In the genomic region with DNA sequence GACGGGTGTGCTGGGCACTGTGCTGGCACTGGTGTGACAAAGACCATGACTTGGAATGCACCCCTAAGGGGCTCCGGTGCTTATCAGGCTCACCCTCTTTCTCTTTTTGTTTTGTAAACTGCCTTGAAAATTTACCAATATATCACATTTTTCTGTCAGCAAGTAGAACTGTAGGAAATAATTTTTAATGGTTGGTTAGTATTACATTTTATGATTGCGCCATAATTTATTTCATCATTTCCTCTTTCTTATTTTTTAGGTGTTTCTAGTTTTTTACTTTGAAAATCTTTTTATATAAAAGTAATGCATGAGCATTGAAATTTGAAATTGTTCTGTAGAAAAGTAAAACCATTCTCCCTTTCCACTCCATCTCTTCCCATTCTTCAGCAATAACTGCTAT, we compare ENCODE assay signal across 28 cellular contexts.
A peak's percentile ranks its signal among the peaks of the same experiment; 100 is the strongest.
DNase-seq lines count a peak whose midpoint lies in the region; ATAC-seq, FAIRE-seq and TF ChIP-seq lines count a peak whose summit lies in the region.
"Had no signal": no experiment of that assay in that cellular context is flagged by ENCODE, and none has a peak within 500 bp of the region (broad histone marks: within the 10 kb centered on the region; RNA-seq: fewer than 3 reads in every experiment).

No MANE protein-coding gene starts in this region.

- H2BK15ac ChIP-seq in IMR-90 (ENCODE audit: low read depth, low read length), result no peak overlapping the region

- no peak overlapping the region for H4K8ac ChIP-seq in IMR-90 (ENCODE audit: low read depth in 2 of 2, low read length in 2 of 2)
- H4K8ac ChIP-seq in trophoblast cell (ENCODE audit: low read depth, low read length), result no peak overlapping the region

- H3K36me3 ChIP-seq in IMR-90 (ENCODE audit: control insufficient read depth, insufficient read depth, low read length) (no peaks in the 10 kb centered on the region), K562 (ENCODE audit: control insufficient read depth, insufficient read depth, low read length) (no peaks in the 10 kb centered on the region), trophoblast cell (ENCODE audit: control insufficient read depth in 1 of 2, insufficient read depth in 2 of 2, low read length in 2 of 2) (no peaks in the 10 kb centered on the region)
- H3K36me3 ChIP-seq: BE2C, BLaER1 had no signal

- TF ChIP-seq POLR2A in IMR-90 (IDR thresholded peaks at IDR 0.05; ENCODE audit: low read depth, low read length) (no peak), K562 (conservative IDR thresholded peaks at IDR 0.05) (no peak)

- in situ Hi-C loops in IMR-90 (cut with MboI; ENCODE audit: low sequenced_read_pairs), result no loop called here
- in situ Hi-C loops in K562 (cut with MboI), result no loop called here

- intact Hi-C loops in IMR-90 (cut with micrococcal nuclease) (no loop called here), K562 (cut with micrococcal nuclease) (no loop called here)

- no peak overlapping the region for H4K5ac ChIP-seq in IMR-90 (ENCODE audit: low read depth, low read length)

- H3K4me2 ChIP-seq in IMR-90 (ENCODE audit: low read depth, low read length), result no peak overlapping the region
- no peak overlapping the region for H3K4me2 ChIP-seq in K562 (ENCODE audit: insufficient read depth, low read length)
- no peak overlapping the region for H3K4me2 ChIP-seq in trophoblast cell (ENCODE audit: low read length)
- H3K4me2 ChIP-seq: BLaER1 had no signal

- H2AK9ac ChIP-seq in IMR-90 (replicated peaks; ENCODE audit: low read depth, low read length, poor library complexity), result no peak overlapping the region

- ATAC-seq in IMR-90 (ENCODE audit: low read depth) (no peak), K562 (no peak), GM18520 (IDR thresholded peaks at IDR 0.05; ENCODE audit: unreplicated experiment) (no peak), HG03196 (IDR thresholded peaks at IDR 0.05; ENCODE audit: unreplicated experiment) (no peak)
- ATAC-seq: GM12878 had no signal

- peak overlapping the region; percentile 89 for H2BK12ac ChIP-seq in trophoblast cell (ENCODE audit: low read length)

- H4K20me1 ChIP-seq in IMR-90 (ENCODE audit: insufficient read depth, low read length) (no peaks in the 10 kb centered on the region), K562 (replicated peaks; ENCODE audit: control insufficient read depth, insufficient read depth, low read length) (no peaks in the 10 kb centered on the region)
- H4K20me1 ChIP-seq: BLaER1 had no signal

- H3K27me3 ChIP-seq in IMR-90 (ENCODE audit: control insufficient read depth, insufficient read depth, low read length) (peaks cover 4% of the 10 kb centered on the region; the same call in 1 of the 2 replicates), K562 (ENCODE audit: control insufficient read depth in 2 of 2, insufficient read depth in 2 of 2, low read length in 2 of 2) (peaks cover 0 to 5% of the 10 kb centered on the region in 2 experiments; a peak in 2 of 5 replicates), trophoblast cell (ENCODE audit: insufficient read depth, low read length) (no peaks in the 10 kb centered on the region)
- H3K27me3 ChIP-seq: BE2C, BLaER1 had no signal

- H3K4me3 ChIP-seq in IMR-90 (ENCODE audit: insufficient read depth, low read depth, low read length) (no peak overlapping the region), K562 (no peak overlapping the region), trophoblast cell (ENCODE audit: low read depth, low read length) (no peak overlapping the region)
- H3K4me3 ChIP-seq: BLaER1, GM12878 had no signal

- H2BK5ac ChIP-seq in IMR-90 (ENCODE audit: low read depth, low read length, poor library complexity, severe bottlenecking), result no peak overlapping the region
- H2BK5ac ChIP-seq in trophoblast cell (ENCODE audit: low read depth, low read length, poor library complexity), result no peak overlapping the region

- no peaks in the 10 kb centered on the region for H3K9me1 ChIP-seq in IMR-90 (ENCODE audit: insufficient read depth, low read length)
- no peaks in the 10 kb centered on the region for H3K9me1 ChIP-seq in K562 (ENCODE audit: control insufficient read depth, insufficient read depth, low read length)

- no peak for TF ChIP-seq EP300 in K562 (IDR thresholded peaks at IDR 0.05; ENCODE audit: low read length)

- dilution Hi-C loops in IMR-90 (cut with HindIII; ENCODE audit: low sequenced_read_pairs, unreplicated experiment), result no loop called here

- H2BK120ac ChIP-seq in IMR-90 (ENCODE audit: low read depth, low read length) (no peak overlapping the region), trophoblast cell (ENCODE audit: insufficient read depth, low read length, poor library complexity) (peak overlapping the region; percentile 90)

- CTCF ChIA-PET in IMR-90 (lab: Yijun Ruan, JAX) (no interaction called here), K562 (lab: Yijun Ruan, JAX; ENCODE audit: low intra/inter-chr PET ratio) (no interaction called here)

- BruUV-seq in IMR-90 (replicated peaks; lab: Mats Ljungman, UMichigan), result no TSS peak
- BruUV-seq in K562 (replicated peaks; lab: Mats Ljungman, UMichigan), result no TSS peak

- H4K91ac ChIP-seq in IMR-90 (ENCODE audit: insufficient read depth, low read depth, low read length) (no peak overlapping the region), trophoblast cell (ENCODE audit: low read depth, low read length) (peak overlapping the region; percentile 26)

- H2AFZ ChIP-seq in IMR-90 (replicated peaks; ENCODE audit: low read length, poor library complexity) (no peak overlapping the region), K562 (ENCODE audit: low read depth, low read length) (no peak overlapping the region), trophoblast cell (ENCODE audit: insufficient read depth, low read length, poor library complexity) (no peak overlapping the region)

- H3K56ac ChIP-seq in IMR-90 (ENCODE audit: extremely low read depth, insufficient read depth, low read length), result no peak overlapping the region

- TF ChIP-seq CTCF in IMR-90 (conservative IDR thresholded peaks at IDR 0.05; ENCODE audit: low read depth, low read length), result no peak
- no peak for TF ChIP-seq CTCF in K562 (IDR thresholded peaks at IDR 0.05 in 2 of 3, conservative IDR thresholded peaks at IDR 0.05 in 1 of 3; ENCODE audit: insufficient read depth in 2 of 3, low read depth in 1 of 3, low read length in 3 of 3)

- no peak for TF ChIP-seq RAD21 in IMR-90 (IDR thresholded peaks at IDR 0.05; ENCODE audit: low read length)
- no peak for TF ChIP-seq RAD21 in K562 (CRISPR knock-in tag; conservative IDR thresholded peaks at IDR 0.05 in 1 of 2, IDR thresholded peaks at IDR 0.05 in 1 of 2)

- H2BK20ac ChIP-seq in IMR-90 (ENCODE audit: low read depth, low read length), result no peak overlapping the region

- FAIRE-seq in K562 (lab: Jason Lieb, UNC), result no peak
- FAIRE-seq: A204.1, GM12878, GM12892, GM18507, GM19239 had no signal

- POLR2A ChIA-PET in IMR-90 (lab: Charles Lee; ENCODE audit: unreplicated experiment) (no interaction called here), K562 (lab: Yijun Ruan, JAX) (no interaction called here)

- no peaks in the 10 kb centered on the region for H3K4me1 ChIP-seq in IMR-90 (ENCODE audit: control insufficient read depth, insufficient read depth, low read length)
- H3K4me1 ChIP-seq in K562 (replicated peaks in 1 of 2; ENCODE audit: control insufficient read depth in 2 of 2, insufficient read depth in 2 of 2, low read length in 2 of 2), result no peaks in the 10 kb centered on the region
- peaks cover 14 to 30% of the 10 kb centered on the region in 2 experiments for H3K4me1 ChIP-seq in trophoblast cell (ENCODE audit: control insufficient read depth in 1 of 2, insufficient read depth in 2 of 2, low read length in 2 of 2)
- H3K4me1 ChIP-seq: BE2C, BLaER1 had no signal

- H3K18ac ChIP-seq in IMR-90 (ENCODE audit: low read depth, low read length) (no peak overlapping the region), trophoblast cell (ENCODE audit: low read length) (peak overlapping the region; percentile 75)

- H3K27ac ChIP-seq in IMR-90 (ENCODE audit: insufficient read depth, low read length) (no peak overlapping the region), K562 (ENCODE audit: extremely low read depth, low read depth, low read length) (no peak overlapping the region), trophoblast cell (ENCODE audit: low read depth, low read length) (no peak overlapping the region)
- H3K27ac ChIP-seq: BLaER1 had no signal

- WGBS in IMR-90 (ENCODE audit: extremely low coverage in 2 of 2, insufficient read length in 1 of 2), 2 experiments, result no CpG with 5 or more reads among the region's 3 CpGs
- WGBS in K562 (ENCODE audit: insufficient coverage, low coverage, missing lambda C conversion rate), result 0% methylated on average over 3 of the region's 3 CpGs
- WGBS in trophoblast cell (ENCODE audit: extremely low coverage, insufficient coverage, insufficient read length), result no CpG with 5 or more reads among the region's 3 CpGs

- H3K23ac ChIP-seq in IMR-90 (ENCODE audit: low read depth, low read length) (no peak overlapping the region), trophoblast cell (ENCODE audit: low read length) (no peak overlapping the region)

- no peak overlapping the region for H4K12ac ChIP-seq in trophoblast cell (ENCODE audit: low read depth, low read length)

- no peaks in the 10 kb centered on the region for H3K9me3 ChIP-seq in IMR-90 (ENCODE audit: control insufficient read depth, insufficient read depth, low read length)
- H3K9me3 ChIP-seq in K562 (replicated peaks; ENCODE audit: control insufficient read depth, insufficient read depth, low read depth, low read length), result no peaks in the 10 kb centered on the region; the same call in 1 of the 2 replicates
- H3K9me3 ChIP-seq in trophoblast cell (ENCODE audit: insufficient read depth, low read depth, low read length), result no peaks in the 10 kb centered on the region
- H3K9me3 ChIP-seq: BE2C, BLaER1 had no signal

- H2AK5ac ChIP-seq in IMR-90 (ENCODE audit: low read depth, low read length), result no peak overlapping the region
- H2AK5ac ChIP-seq in trophoblast cell (ENCODE audit: low read length), result peak overlapping the region; percentile 88

- H3K4ac ChIP-seq in IMR-90 (ENCODE audit: low read depth, low read length) (no peak overlapping the region), trophoblast cell (ENCODE audit: low read depth, low read length) (no peak overlapping the region)

- no peaks in the 10 kb centered on the region for H3K79me1 ChIP-seq in IMR-90 (ENCODE audit: low read depth in 1 of 2, low read length in 2 of 2)
- peaks cover 28% of the 10 kb centered on the region for H3K79me1 ChIP-seq in trophoblast cell (ENCODE audit: low read length)

- no peak overlapping the region for H3K14ac ChIP-seq in IMR-90 (replicated peaks; ENCODE audit: low read depth, low read length)
- no peak overlapping the region for H3K14ac ChIP-seq in trophoblast cell (ENCODE audit: low read length)

- peak; percentile 14 for DNase-seq in NOMO-1 treated with DMSO at 0.1 percent for 48 hours (lab: John Stamatoyannopoulos, UW; ENCODE audit: unreplicated experiment)
- no peak for DNase-seq in NOMO-1 treated with dmso at 0.1 percent for 144 hours (lab: John Stamatoyannopoulos, UW; ENCODE audit: unreplicated experiment)
- DNase-seq in IMR-90, result no peak
- DNase-seq in K562 (ENCODE audit: extremely low read depth in 1 of 4, low spot score in 3 of 4), result no peak
- no peak for DNase-seq in trophoblast cell
- DNase-seq: 8988T; ACHN; BE2C; C1 segment of cervical spinal cord; CD4-positive, alpha-beta memory T cell; CD4-positive, CD25-positive, alpha-beta regulatory T cell; CD8-positive, alpha-beta memory T cell; COR-L47; DMS 273 treated with DMSO at 0.1 percent for 48 hours; DMS153; DMS53; DMS79; DND-41; EL; GDM1 had no signal

- H3K9ac ChIP-seq in IMR-90 (ENCODE audit: low read depth, low read length), result no peak overlapping the region
- no peak overlapping the region for H3K9ac ChIP-seq in K562 (ENCODE audit: insufficient read depth in 1 of 2, low read depth in 2 of 2, low read length in 2 of 2)
- no peak overlapping the region for H3K9ac ChIP-seq in trophoblast cell (ENCODE audit: low read length)
- H3K9ac ChIP-seq: BLaER1 had no signal

- no peaks in the 10 kb centered on the region for H3K79me2 ChIP-seq in K562 (ENCODE audit: control insufficient read depth, insufficient read depth, low read length)
- H3K79me2 ChIP-seq in trophoblast cell (ENCODE audit: control insufficient read depth, insufficient read depth, low read length, poor library complexity), result peaks cover 5% of the 10 kb centered on the region
